In genomic region chr2:24822049-24822706, GRCh38 we compare ENCODE assay signal across 1 cellular context.
TF ChIP-seq lines count a peak whose summit lies in the region.

No MANE protein-coding gene starts in this region.

TF ChIP-seq in WTC11, 78 proteins besides CTCF, POLR2A, EP300 and RAD21 (continued from another document):
- TF ChIP-seq, protein P1, sequence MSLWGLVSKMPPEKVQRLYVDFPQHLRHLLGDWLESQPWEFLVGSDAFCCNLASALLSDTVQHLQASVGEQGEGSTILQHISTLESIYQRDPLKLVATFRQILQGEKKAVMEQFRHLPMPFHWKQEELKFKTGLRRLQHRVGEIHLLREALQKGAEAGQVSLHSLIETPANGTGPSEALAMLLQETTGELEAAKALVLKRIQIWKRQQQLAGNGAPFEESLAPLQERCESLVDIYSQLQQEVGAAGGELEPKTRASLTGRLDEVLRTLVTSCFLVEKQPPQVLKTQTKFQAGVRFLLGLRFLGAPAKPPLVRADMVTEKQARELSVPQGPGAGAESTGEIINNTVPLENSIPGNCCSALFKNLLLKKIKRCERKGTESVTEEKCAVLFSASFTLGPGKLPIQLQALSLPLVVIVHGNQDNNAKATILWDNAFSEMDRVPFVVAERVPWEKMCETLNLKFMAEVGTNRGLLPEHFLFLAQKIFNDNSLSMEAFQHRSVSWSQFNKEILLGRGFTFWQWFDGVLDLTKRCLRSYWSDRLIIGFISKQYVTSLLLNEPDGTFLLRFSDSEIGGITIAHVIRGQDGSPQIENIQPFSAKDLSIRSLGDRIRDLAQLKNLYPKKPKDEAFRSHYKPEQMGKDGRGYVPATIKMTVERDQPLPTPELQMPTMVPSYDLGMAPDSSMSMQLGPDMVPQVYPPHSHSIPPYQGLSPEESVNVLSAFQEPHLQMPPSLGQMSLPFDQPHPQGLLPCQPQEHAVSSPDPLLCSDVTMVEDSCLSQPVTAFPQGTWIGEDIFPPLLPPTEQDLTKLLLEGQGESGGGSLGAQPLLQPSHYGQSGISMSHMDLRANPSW (CRISPR knock-in tag; conservative IDR thresholded peaks at IDR 0.05; ENCODE audit: low read depth) = no peak
- peak; percentile 54; the same call in 1 of the 2 replicates for TF ChIP-seq ZNF423 (CRISPR knock-in tag; IDR thresholded peaks at IDR 0.05)
- TF ChIP-seq MXD4 (CRISPR knock-in tag; IDR thresholded peaks at IDR 0.05; ENCODE audit: borderline replicate concordance) = peak; percentile 23; the same call in 1 of the 2 replicates
- TF ChIP-seq, protein P2, sequence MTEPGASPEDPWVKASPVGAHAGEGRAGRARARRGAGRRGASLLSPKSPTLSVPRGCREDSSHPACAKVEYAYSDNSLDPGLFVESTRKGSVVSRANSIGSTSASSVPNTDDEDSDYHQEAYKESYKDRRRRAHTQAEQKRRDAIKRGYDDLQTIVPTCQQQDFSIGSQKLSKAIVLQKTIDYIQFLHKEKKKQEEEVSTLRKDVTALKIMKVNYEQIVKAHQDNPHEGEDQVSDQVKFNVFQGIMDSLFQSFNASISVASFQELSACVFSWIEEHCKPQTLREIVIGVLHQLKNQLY (CRISPR knock-in tag; IDR thresholded peaks at IDR 0.05) = no peak
- TF ChIP-seq FOXP1 (CRISPR knock-in tag; IDR thresholded peaks at IDR 0.05; ENCODE audit: borderline replicate concordance) = no peak
- no peak for TF ChIP-seq USF1 (CRISPR knock-in tag; IDR thresholded peaks at IDR 0.05)
- peak; percentile 61; the same call in 1 of the 2 replicates for TF ChIP-seq ZNF416 (CRISPR knock-in tag; IDR thresholded peaks at IDR 0.05)
- TF ChIP-seq, protein P3, sequence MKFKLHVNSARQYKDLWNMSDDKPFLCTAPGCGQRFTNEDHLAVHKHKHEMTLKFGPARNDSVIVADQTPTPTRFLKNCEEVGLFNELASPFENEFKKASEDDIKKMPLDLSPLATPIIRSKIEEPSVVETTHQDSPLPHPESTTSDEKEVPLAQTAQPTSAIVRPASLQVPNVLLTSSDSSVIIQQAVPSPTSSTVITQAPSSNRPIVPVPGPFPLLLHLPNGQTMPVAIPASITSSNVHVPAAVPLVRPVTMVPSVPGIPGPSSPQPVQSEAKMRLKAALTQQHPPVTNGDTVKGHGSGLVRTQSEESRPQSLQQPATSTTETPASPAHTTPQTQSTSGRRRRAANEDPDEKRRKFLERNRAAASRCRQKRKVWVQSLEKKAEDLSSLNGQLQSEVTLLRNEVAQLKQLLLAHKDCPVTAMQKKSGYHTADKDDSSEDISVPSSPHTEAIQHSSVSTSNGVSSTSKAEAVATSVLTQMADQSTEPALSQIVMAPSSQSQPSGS (CRISPR knock-in tag; IDR thresholded peaks at IDR 0.05; ENCODE audit: borderline replicate concordance, low read depth) = no peak
- TF ChIP-seq, protein P4, sequence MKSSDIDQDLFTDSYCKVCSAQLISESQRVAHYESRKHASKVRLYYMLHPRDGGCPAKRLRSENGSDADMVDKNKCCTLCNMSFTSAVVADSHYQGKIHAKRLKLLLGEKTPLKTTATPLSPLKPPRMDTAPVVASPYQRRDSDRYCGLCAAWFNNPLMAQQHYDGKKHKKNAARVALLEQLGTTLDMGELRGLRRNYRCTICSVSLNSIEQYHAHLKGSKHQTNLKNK (CRISPR knock-in tag; IDR thresholded peaks at IDR 0.05) = 0 out of 2 replicates have a peak, but pooled peaks have one; percentile 30
- no peak for TF ChIP-seq SOX15 (CRISPR knock-in tag; IDR thresholded peaks at IDR 0.05)
- TF ChIP-seq CREM (CRISPR knock-in tag; IDR thresholded peaks at IDR 0.05) = no peak
- no peak for TF ChIP-seq PRRX2 (CRISPR knock-in tag; IDR thresholded peaks at IDR 0.05)
- TF ChIP-seq ZBTB21 (CRISPR knock-in tag; IDR thresholded peaks at IDR 0.05; ENCODE audit: borderline replicate concordance) = peak; percentile 51; the same call in 1 of the 2 replicates
- TF ChIP-seq, protein P5, sequence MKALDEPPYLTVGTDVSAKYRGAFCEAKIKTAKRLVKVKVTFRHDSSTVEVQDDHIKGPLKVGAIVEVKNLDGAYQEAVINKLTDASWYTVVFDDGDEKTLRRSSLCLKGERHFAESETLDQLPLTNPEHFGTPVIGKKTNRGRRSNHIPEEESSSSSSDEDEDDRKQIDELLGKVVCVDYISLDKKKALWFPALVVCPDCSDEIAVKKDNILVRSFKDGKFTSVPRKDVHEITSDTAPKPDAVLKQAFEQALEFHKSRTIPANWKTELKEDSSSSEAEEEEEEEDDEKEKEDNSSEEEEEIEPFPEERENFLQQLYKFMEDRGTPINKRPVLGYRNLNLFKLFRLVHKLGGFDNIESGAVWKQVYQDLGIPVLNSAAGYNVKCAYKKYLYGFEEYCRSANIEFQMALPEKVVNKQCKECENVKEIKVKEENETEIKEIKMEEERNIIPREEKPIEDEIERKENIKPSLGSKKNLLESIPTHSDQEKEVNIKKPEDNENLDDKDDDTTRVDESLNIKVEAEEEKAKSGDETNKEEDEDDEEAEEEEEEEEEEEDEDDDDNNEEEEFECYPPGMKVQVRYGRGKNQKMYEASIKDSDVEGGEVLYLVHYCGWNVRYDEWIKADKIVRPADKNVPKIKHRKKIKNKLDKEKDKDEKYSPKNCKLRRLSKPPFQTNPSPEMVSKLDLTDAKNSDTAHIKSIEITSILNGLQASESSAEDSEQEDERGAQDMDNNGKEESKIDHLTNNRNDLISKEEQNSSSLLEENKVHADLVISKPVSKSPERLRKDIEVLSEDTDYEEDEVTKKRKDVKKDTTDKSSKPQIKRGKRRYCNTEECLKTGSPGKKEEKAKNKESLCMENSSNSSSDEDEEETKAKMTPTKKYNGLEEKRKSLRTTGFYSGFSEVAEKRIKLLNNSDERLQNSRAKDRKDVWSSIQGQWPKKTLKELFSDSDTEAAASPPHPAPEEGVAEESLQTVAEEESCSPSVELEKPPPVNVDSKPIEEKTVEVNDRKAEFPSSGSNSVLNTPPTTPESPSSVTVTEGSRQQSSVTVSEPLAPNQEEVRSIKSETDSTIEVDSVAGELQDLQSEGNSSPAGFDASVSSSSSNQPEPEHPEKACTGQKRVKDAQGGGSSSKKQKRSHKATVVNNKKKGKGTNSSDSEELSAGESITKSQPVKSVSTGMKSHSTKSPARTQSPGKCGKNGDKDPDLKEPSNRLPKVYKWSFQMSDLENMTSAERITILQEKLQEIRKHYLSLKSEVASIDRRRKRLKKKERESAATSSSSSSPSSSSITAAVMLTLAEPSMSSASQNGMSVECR (CRISPR knock-in tag; IDR thresholded peaks at IDR 0.05; ENCODE audit: borderline replicate concordance) = no peak
- TF ChIP-seq RELA (CRISPR knock-in tag; IDR thresholded peaks at IDR 0.05; ENCODE audit: borderline replicate concordance) = no peak
- TF ChIP-seq ZNF281 (CRISPR knock-in tag; IDR thresholded peaks at IDR 0.05) = no peak
- TF ChIP-seq, protein P6, sequence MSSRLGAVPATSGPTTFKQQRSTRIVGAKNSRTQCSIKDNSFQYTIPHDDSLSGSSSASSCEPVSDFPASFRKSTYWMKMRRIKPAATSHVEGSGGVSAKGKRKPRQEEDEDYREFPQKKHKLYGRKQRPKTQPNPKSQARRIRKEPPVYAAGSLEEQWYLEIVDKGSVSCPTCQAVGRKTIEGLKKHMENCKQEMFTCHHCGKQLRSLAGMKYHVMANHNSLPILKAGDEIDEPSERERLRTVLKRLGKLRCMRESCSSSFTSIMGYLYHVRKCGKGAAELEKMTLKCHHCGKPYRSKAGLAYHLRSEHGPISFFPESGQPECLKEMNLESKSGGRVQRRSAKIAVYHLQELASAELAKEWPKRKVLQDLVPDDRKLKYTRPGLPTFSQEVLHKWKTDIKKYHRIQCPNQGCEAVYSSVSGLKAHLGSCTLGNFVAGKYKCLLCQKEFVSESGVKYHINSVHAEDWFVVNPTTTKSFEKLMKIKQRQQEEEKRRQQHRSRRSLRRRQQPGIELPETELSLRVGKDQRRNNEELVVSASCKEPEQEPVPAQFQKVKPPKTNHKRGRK (CRISPR knock-in tag; IDR thresholded peaks at IDR 0.05; ENCODE audit: borderline replicate concordance) = no peak
- TF ChIP-seq ERG (CRISPR knock-in tag; IDR thresholded peaks at IDR 0.05) = no peak
- TF ChIP-seq TP53 (CRISPR knock-in tag; IDR thresholded peaks at IDR 0.05) = peak; percentile 32; the same call in 1 of the 2 replicates
- TF ChIP-seq, protein P7, sequence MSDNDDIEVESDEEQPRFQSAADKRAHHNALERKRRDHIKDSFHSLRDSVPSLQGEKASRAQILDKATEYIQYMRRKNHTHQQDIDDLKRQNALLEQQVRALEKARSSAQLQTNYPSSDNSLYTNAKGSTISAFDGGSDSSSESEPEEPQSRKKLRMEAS (CRISPR knock-in tag; IDR thresholded peaks at IDR 0.05) = peak; percentile 62; the same call in 1 of the 2 replicates
- TF ChIP-seq CREB1 (CRISPR knock-in tag; IDR thresholded peaks at IDR 0.05) = no peak
- no peak for TF ChIP-seq HMGXB4 (CRISPR knock-in tag; IDR thresholded peaks at IDR 0.05)
- TF ChIP-seq FOXK1 (CRISPR knock-in tag; IDR thresholded peaks at IDR 0.05) = peak; percentile 81
- no peak for TF ChIP-seq NR3C1 (CRISPR knock-in tag; conservative IDR thresholded peaks at IDR 0.05; ENCODE audit: low read depth)
- no peak for TF ChIP-seq HMGA2 (CRISPR knock-in tag; IDR thresholded peaks at IDR 0.05)
- TF ChIP-seq ZNF232 (CRISPR knock-in tag; IDR thresholded peaks at IDR 0.05) = no peak
- no peak for TF ChIP-seq ZNF263 (CRISPR knock-in tag; IDR thresholded peaks at IDR 0.05; ENCODE audit: low read depth)
- no peak for TF ChIP-seq ATF1 (CRISPR knock-in tag; IDR thresholded peaks at IDR 0.05)
- no peak for TF ChIP-seq TCF7 (CRISPR knock-in tag; IDR thresholded peaks at IDR 0.05; ENCODE audit: low read depth)
- TF ChIP-seq ETV6 (CRISPR knock-in tag; IDR thresholded peaks at IDR 0.05) = 0 out of 2 replicates have a peak, but pooled peaks have one; percentile 52
